17 cellular contexts compared by ENCODE assay signal in genomic region chr12:6321905-6322304, GRCh38. TPM values are rescaled to one million over a fixed set of nuclear protein-coding genes. Genes with fewer than 3 reads are reported as not detected.
A peak's percentile ranks its signal among the peaks of the same experiment; 100 is the strongest.
DNase-seq lines count a peak whose midpoint lies in the region; ATAC-seq and TF ChIP-seq lines count a peak whose summit lies in the region.
"Had no signal": no experiment of that assay in that cellular context is flagged by ENCODE, and none has a peak within 500 bp of the region (broad histone marks: within the 10 kb centered on the region; RNA-seq: fewer than 3 reads in every experiment).

No MANE protein-coding gene starts in this region.

- intact Hi-C loops in heart left ventricle (cut with DNase I) = loop anchor here in 1 of 10 donors (10.0 kb wide), 1 partner anchor 143 kb away; no protein-coding TSS in a partner anchor

- H3K27me3 ChIP-seq in heart left ventricle = no peaks in the 10 kb centered on the region
- H3K27me3 ChIP-seq in right atrium auricular region = no peaks in the 10 kb centered on the region
- H3K27me3 ChIP-seq in upper lobe of left lung = no peaks in the 10 kb centered on the region
- H3K27me3 ChIP-seq: upper lobe of right lung had no signal

- TF ChIP-seq POLR2A in heart left ventricle (IDR thresholded peaks at IDR 0.05) = no peak
- TF ChIP-seq POLR2A in upper lobe of left lung (IDR thresholded peaks at IDR 0.05) = no peak

- peaks cover 37% of the 10 kb centered on the region for H3K4me1 Mint-ChIP-seq in brain

- peak overlapping the region in 1 of 5 experiments; percentile 27 for H3K4me3 Mint-ChIP-seq in brain

- peak overlapping the region in 6 of 12 donors; percentile 1 to 95 (median 72) for H3K27ac ChIP-seq in heart left ventricle
- H3K27ac ChIP-seq in right atrium auricular region = peak overlapping the region in 1 of 2 donors; percentile 31
- peak overlapping the region; percentile 81 to 85 (median 83) for H3K27ac ChIP-seq in upper lobe of left lung
- H3K27ac ChIP-seq: HL-60, upper lobe of right lung had no signal

- no peaks in the 10 kb centered on the region for H3K9me3 Mint-ChIP-seq in brain

- ATAC-seq in heart left ventricle = peak in 3 of 4 donors; percentile 12 to 20 (median 19)
- no peak for ATAC-seq in upper lobe of left lung (ENCODE audit: low FRiP score in 2 of 2)
- ATAC-seq in GM21390 (IDR thresholded peaks at IDR 0.05; ENCODE audit: unreplicated experiment) = no peak
- ATAC-seq: upper lobe of right lung had no signal

- H3K36me3 ChIP-seq in heart left ventricle (peaks cover 0 to 7% (median 0%) of the 10 kb centered on the region in 9 donors), right atrium auricular region (no peaks in the 10 kb centered on the region), upper lobe of left lung (peaks cover 0 to 11% (median 0%) of the 10 kb centered on the region in 4 donors)

- DNase-seq in heart left ventricle (no peak), right atrium auricular region (ENCODE audit: low spot score) (no peak), lung microvascular endothelial cell (ENCODE audit: low read depth in 2 of 2) (peak; percentile 37 to 53), upper lobe of left lung (no peak), GM10266 (ENCODE audit: extremely low spot score) (no peak), NCI-H446 (lab: John Stamatoyannopoulos, UW) (no peak)
- DNase-seq: activated CD4-positive, CD25-positive, alpha-beta regulatory T cell treated with anti-CD3 and anti-CD28 coated beads, Interleukin-2, amount 50 U/mL, for 72 hours; activated T-cell treated with anti-CD3 and anti-CD28 coated beads for 4 hours; DMS79; foreskin melanocyte; stimulated activated CD4-positive, alpha-beta T cell treated with anti-CD3 and anti-CD28 coated beads, Interleukin-12 subunit alpha, Interleukin-12 subunit beta, amount 100 ng/mL, for 4 hours; upper lobe of right lung had no signal

- peaks cover 2% of the 10 kb centered on the region for H3K27me3 Mint-ChIP-seq in brain

- TF ChIP-seq EP300 in upper lobe of left lung (IDR thresholded peaks at IDR 0.05) = no peak

- no peak for TF ChIP-seq CTCF in heart left ventricle (IDR thresholded peaks at IDR 0.05)
- TF ChIP-seq CTCF in right atrium auricular region (IDR thresholded peaks at IDR 0.05) = no peak
- TF ChIP-seq CTCF in brain (conservative IDR thresholded peaks at IDR 0.05) = no peak
- no peak for TF ChIP-seq CTCF in upper lobe of left lung (IDR thresholded peaks at IDR 0.05)
- TF ChIP-seq CTCF in GM10266 (IDR thresholded peaks at IDR 0.05; ENCODE audit: control insufficient read depth, insufficient read depth, low read depth, missing control alignments) = no peak

- H3K4me3 ChIP-seq in heart left ventricle = no peak overlapping the region
- no peak overlapping the region for H3K4me3 ChIP-seq in right atrium auricular region
- H3K4me3 ChIP-seq in upper lobe of left lung = no peak overlapping the region
- H3K4me3 ChIP-seq: GM12878, upper lobe of right lung had no signal

- 50 to 71% (median 59%) methylated on average over 6 of the region's 6 CpGs for WGBS in heart left ventricle, 4 donors
- 52 to 63% methylated on average over 6 of the region's 6 CpGs for WGBS in upper lobe of left lung, 2 donors

- peak overlapping the region in 4 of 5 experiments; percentile 67 to 90 (median 80) for H3K27ac Mint-ChIP-seq in brain

- H3K4me1 ChIP-seq in heart left ventricle (peaks cover 0 to 53% (median 41%) of the 10 kb centered on the region in 12 donors), right atrium auricular region (peaks cover 0 to 56% of the 10 kb centered on the region in 2 donors), upper lobe of left lung (peaks cover 48 to 53% (median 52%) of the 10 kb centered on the region in 4 donors)

- H3K9me3 ChIP-seq in heart left ventricle (no peaks in the 10 kb centered on the region), right atrium auricular region (no peaks in the 10 kb centered on the region), upper lobe of left lung (no peaks in the 10 kb centered on the region)
- H3K9me3 ChIP-seq: upper lobe of right lung had no signal

- H3K36me3 Mint-ChIP-seq in brain = no peaks in the 10 kb centered on the region

RNA-seq across cellular contexts. Expression of gene PLEKHG6, which starts 11.4 kb away (rescaled TPM):
- total RNA-seq in heart left ventricle = 1 to 10 TPM in 1 of 9 donors, under 1 TPM in 2, not detected in 6; 0.16 to 2.8 (median 0.43) TPM
- under 1 TPM; 0.11 to 0.33 TPM for polyA plus RNA-seq in heart left ventricle
- total RNA-seq in right atrium auricular region = under 1 TPM in 1 of 2 donors, not detected in 1; 0.51 TPM
- polyA plus RNA-seq in brain (ENCODE audit: insufficient read depth, low read depth, low replicate concordance) = 2.3 TPM
- total RNA-seq in lung microvascular endothelial cell = not detected in 2 replicates
- 1 to 10 TPM in 5 of 6 donors, not detected in 1; 1.1 to 4.8 (median 2.1) TPM for total RNA-seq in upper lobe of left lung
- total RNA-seq: dermis microvascular lymphatic vessel endothelial cell had no signal

RNA-seq across cellular contexts. Expression of gene TNFRSF1A, which starts 20.0 kb away (rescaled TPM):
- total RNA-seq in heart left ventricle (100 to 1,000 TPM in 2 of 9 donors, 10 to 100 TPM in 7; 37.2 to 141 (median 54.2) TPM), right atrium auricular region (100 to 1,000 TPM in 1 of 2 donors, 10 to 100 TPM in 1; 62.9 to 176 TPM), lung microvascular endothelial cell (37.5 and 55.6 TPM in 2 replicates), upper lobe of left lung (100 to 1,000 TPM; 140 to 425 (median 202) TPM)
- polyA plus RNA-seq in heart left ventricle (10 to 100 TPM; 23.7 to 91.8 TPM), brain (ENCODE audit: insufficient read depth, low read depth, low replicate concordance) (24.6 TPM)

RNA-seq across cellular contexts. Expression of gene SCNN1A, which starts 53.5 kb away (rescaled TPM):
- total RNA-seq in heart left ventricle (1 to 10 TPM in 1 of 9 donors, under 1 TPM in 4, not detected in 4; 0.35 to 3.9 (median 0.55) TPM), right atrium auricular region (10 to 100 TPM in 1 of 2 donors, 1 to 10 TPM in 1; 2.7 to 18.7 TPM), lung microvascular endothelial cell (0.20 and 0.22 TPM in 2 replicates), upper lobe of left lung (100 to 1,000 TPM; 153 to 594 (median 346) TPM)
- polyA plus RNA-seq in heart left ventricle (under 1 TPM; 0.11 to 0.15 TPM), brain (ENCODE audit: insufficient read depth, low read depth, low replicate concordance) (211 TPM)

Comparison
In these comparisons a context has a peak if more than half of its experiments do, and no peak if none do; other contexts are left out.
1. ATAC-seq: peak in heart left ventricle (3 of 4); none in upper lobe of left lung (0 of 2) and GM21390 (single experiment).
2. DNase-seq: peak in lung microvascular endothelial cell (2 of 2); none in heart left ventricle (0 of 5), right atrium auricular region (single experiment), upper lobe of left lung (0 of 2), GM10266 (single experiment) and NCI-H446 (0 of 2).
3. RNA of gene SCNN1A, which starts 53.5 kb away (total RNA-seq): 153 to 594 TPM in upper lobe of left lung; 2.7 to 18.7 TPM in right atrium auricular region, 0.35 to 3.9 TPM in heart left ventricle and 0.20 to 0.22 TPM in lung microvascular endothelial cell; every median in the first group is over 4 times any median in the second.